ENCODE assay signal across 8 cellular contexts in genomic region chr2:201451330-201452057, GRCh38. TPM values are rescaled to one million over a fixed set of nuclear protein-coding genes. Genes with fewer than 3 reads are reported as not detected.
DNase-seq lines count a peak whose midpoint lies in the region; ATAC-seq and TF ChIP-seq lines count a peak whose summit lies in the region.

Gene STRADB, plus strand, starts transcription at chr2:201451740. Its CDS starts 3,101 bp downstream, at chr2:201454841.
A gene with protein sequence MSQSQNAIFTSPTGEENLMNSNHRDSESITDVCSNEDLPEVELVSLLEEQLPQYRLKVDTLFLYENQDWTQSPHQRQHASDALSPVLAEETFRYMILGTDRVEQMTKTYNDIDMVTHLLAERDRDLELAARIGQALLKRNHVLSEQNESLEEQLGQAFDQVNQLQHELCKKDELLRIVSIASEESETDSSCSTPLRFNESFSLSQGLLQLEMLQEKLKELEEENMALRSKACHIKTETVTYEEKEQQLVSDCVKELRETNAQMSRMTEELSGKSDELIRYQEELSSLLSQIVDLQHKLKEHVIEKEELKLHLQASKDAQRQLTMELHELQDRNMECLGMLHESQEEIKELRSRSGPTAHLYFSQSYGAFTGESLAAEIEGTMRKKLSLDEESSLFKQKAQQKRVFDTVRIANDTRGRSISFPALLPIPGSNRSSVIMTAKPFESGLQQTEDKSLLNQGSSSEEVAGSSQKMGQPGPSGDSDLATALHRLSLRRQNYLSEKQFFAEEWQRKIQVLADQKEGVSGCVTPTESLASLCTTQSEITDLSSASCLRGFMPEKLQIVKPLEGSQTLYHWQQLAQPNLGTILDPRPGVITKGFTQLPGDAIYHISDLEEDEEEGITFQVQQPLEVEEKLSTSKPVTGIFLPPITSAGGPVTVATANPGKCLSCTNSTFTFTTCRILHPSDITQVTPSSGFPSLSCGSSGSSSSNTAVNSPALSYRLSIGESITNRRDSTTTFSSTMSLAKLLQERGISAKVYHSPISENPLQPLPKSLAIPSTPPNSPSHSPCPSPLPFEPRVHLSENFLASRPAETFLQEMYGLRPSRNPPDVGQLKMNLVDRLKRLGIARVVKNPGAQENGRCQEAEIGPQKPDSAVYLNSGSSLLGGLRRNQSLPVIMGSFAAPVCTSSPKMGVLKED (minus strand): TSS chr2:201451458. CDS start chr2:201420507, 30,951 bp downstream.

- H3K4me1 Mint-ChIP-seq in T-helper 17 cell, result peaks cover 30% of the 10 kb centered on the region

- no peaks in the 10 kb centered on the region for H3K9me3 ChIP-seq in T-helper 17 cell (ENCODE audit: control insufficient read depth, low read length, poor library complexity, severe bottlenecking)
- H3K9me3 ChIP-seq in left ventricle myocardium inferior (replicated peaks), result no peaks in the 10 kb centered on the region
- no peaks in the 10 kb centered on the region for H3K9me3 ChIP-seq in prostate gland

- intact Hi-C loops in left ventricle myocardium inferior (cut with micrococcal nuclease), result no loop called here
- intact Hi-C loops in prostate gland (cut with DNase I), result loop anchor here (5.0 kb wide), 2 partner anchors 39 to 214 kb away; no protein-coding TSS in a partner anchor

- H3K27ac Mint-ChIP-seq in T-helper 17 cell, result peak within 1 kb of the TSS; percentile 91

- peak within 1 kb of the TSS; percentile 95 for H3K27ac ChIP-seq in left ventricle myocardium inferior (replicated peaks)
- H3K27ac ChIP-seq in prostate gland, result peak within 1 kb of the TSS; percentile 90 to 97
- H3K27ac ChIP-seq in urinary bladder (ENCODE audit: low read depth), result peak within 1 kb of the TSS; percentile 87

- TF ChIP-seq POLR2A in GM15510 (IDR thresholded peaks at IDR 0.05; ENCODE audit: borderline replicate concordance, extremely low read depth, insufficient read length), result peak; percentile 89
- peak; percentile 82 for TF ChIP-seq POLR2A in prostate gland (IDR thresholded peaks at IDR 0.05)

- ATAC-seq in HG02885 (IDR thresholded peaks at IDR 0.05; ENCODE audit: poor library complexity, unreplicated experiment) (peak; percentile 96), T-helper 17 cell (peak; percentile 92)

- peak within 1 kb of the TSS; percentile 99 for H3K4me3 Mint-ChIP-seq in T-helper 17 cell

- peaks cover 3% of the 10 kb centered on the region for H3K36me3 Mint-ChIP-seq in T-helper 17 cell (ENCODE audit: low read depth)

- H3K4me3 ChIP-seq in left ventricle myocardium inferior (peak within 1 kb of the TSS; percentile 79), prostate gland (peak within 1 kb of the TSS; percentile 93 to 96), urinary bladder (ENCODE audit: low read depth, low read length) (peak within 1 kb of the TSS; percentile 65)

- H3K36me3 ChIP-seq in left ventricle myocardium inferior (peaks cover 3% of the 10 kb centered on the region), prostate gland (no peaks in the 10 kb centered on the region), urinary bladder (ENCODE audit: insufficient read depth) (peaks cover 3% of the 10 kb centered on the region)

- DNase-seq in NCI-H1694 treated with DMSO at 0.1 percent for 48 hours (lab: John Stamatoyannopoulos, UW), result peak; percentile 96
- DNase-seq in T-helper 17 cell, result peak; percentile 89 to 95 (median 91)
- DNase-seq in amygdala (lab: John Stamatoyannopoulos, UW), result peak; percentile 39 to 98 (median 94)
- peak; percentile 96 for DNase-seq in left ventricle myocardium inferior
- peak; percentile 94 for DNase-seq in prostate gland (ENCODE audit: low spot score)

- H3K27me3 Mint-ChIP-seq in T-helper 17 cell, result no peaks in the 10 kb centered on the region

- WGBS in prostate gland, result under 1% methylated on average over 36 of the region's 75 CpGs
- under 1% methylated on average over 75 of the region's 75 CpGs for WGBS in urinary bladder

- H3K4me1 ChIP-seq in left ventricle myocardium inferior (peaks cover 74% of the 10 kb centered on the region), prostate gland (replicated peaks) (no peaks in the 10 kb centered on the region), urinary bladder (ENCODE audit: insufficient read depth) (no peaks in the 10 kb centered on the region)

- TF ChIP-seq CTCF in left ventricle myocardium inferior (IDR thresholded peaks at IDR 0.05; ENCODE audit: borderline replicate concordance), result peak; percentile 62
- TF ChIP-seq CTCF in prostate gland (IDR thresholded peaks at IDR 0.05), result peak in 3 of 4 experiments; percentile 7 to 55 (median 47)

- no peaks in the 10 kb centered on the region for H3K27me3 ChIP-seq in left ventricle myocardium inferior (ENCODE audit: low read depth)
- no peaks in the 10 kb centered on the region for H3K27me3 ChIP-seq in prostate gland (replicated peaks; ENCODE audit: insufficient read depth)

RNA-seq across cellular contexts. Expression of gene STRADB, which starts in this region (rescaled TPM):
- total RNA-seq in T-helper 17 cell (1 to 10 TPM; 6.9 to 8.3 TPM), left ventricle myocardium inferior (57.5 TPM), prostate gland (10 to 100 TPM; 20.4 to 29.8 TPM), urinary bladder (43.0 TPM)
- polyA plus RNA-seq in urinary bladder, result 10.0 TPM

RNA-seq across cellular contexts. Expression of the second gene that starts in this region (rescaled TPM):
- total RNA-seq in T-helper 17 cell (10 to 100 TPM; 31.4 to 40.7 TPM), left ventricle myocardium inferior (169 TPM), prostate gland (10 to 100 TPM; 16.9 to 18.9 TPM), urinary bladder (60.6 TPM)
- 25.1 TPM for polyA plus RNA-seq in urinary bladder

Comparison
In these comparisons a context has a peak if more than half of its experiments do, and no peak if none do; other contexts are left out.
1. Peak in every context shown above with its lines: DNase-seq, ATAC-seq, H3K4me3 ChIP-seq and H3K27ac ChIP-seq.